In genomic region chr11:190546-190945, GRCh38 we compare ENCODE assay signal across 22 cellular contexts. TPM values are rescaled to one million over a fixed set of nuclear protein-coding genes. Genes with fewer than 3 reads are reported as not detected.
"Had no signal": no experiment of that assay in that cellular context is flagged by ENCODE, and none has a peak within 500 bp of the region (broad histone marks: within the 10 kb centered on the region; RNA-seq: fewer than 3 reads in every experiment).

No MANE protein-coding gene starts in this region.

RNA-seq across cellular contexts. Expression of gene SCGB1C1, which starts 2.3 kb away (rescaled TPM):
- total RNA-seq: chondrocyte; colonic mucosa; endodermal cell; endothelial cell of umbilical vein; epithelial cell of proximal tubule; esophagus muscularis mucosa; fibroblast of lung; foreskin keratinocyte; gastroesophageal sphincter; heart left ventricle; hepatocyte; kidney epithelial cell; left cardiac atrium; left lung; lower leg skin; mammary epithelial cell; naive thymus-derived CD8-positive, alpha-beta T cell; osteocyte; psoas muscle; right cardiac atrium; spleen; thyroid gland had no signal
- polyA plus RNA-seq: endothelial cell of umbilical vein; fibroblast of lung; foreskin keratinocyte; heart left ventricle; hepatocyte; mammary epithelial cell; naive thymus-derived CD8-positive, alpha-beta T cell; psoas muscle; right cardiac atrium; spleen had no signal
